Comparison of ENCODE assay signal across 1 cellular context in genomic region chr21:33491373-33492102, GRCh38.
TF ChIP-seq lines count a peak whose summit lies in the region.

DNAJC28 (minus strand) TSS chr21:33491716; CDS start chr21:33489393, 2,323 bp downstream.

TF ChIP-seq in K562, 482 proteins besides CTCF, POLR2A, EP300 and RAD21 (continued from another document and continues in another):
- TF ChIP-seq ZNF609 (CRISPR knock-in tag; IDR thresholded peaks at IDR 0.05; ENCODE audit: borderline replicate concordance) (no peak), MAFG (tag; conservative IDR thresholded peaks at IDR 0.05) (no peak), FOXM1 (IDR thresholded peaks at IDR 0.05; ENCODE audit: low read depth) (peak; percentile 50; the same call in 1 of the 2 replicates), FOXM1 (CRISPR knock-in tag; IDR thresholded peaks at IDR 0.05; ENCODE audit: low read depth) (no peak), E2F1 (CRISPR knock-in tag; IDR thresholded peaks at IDR 0.05) (no peak), THAP12 (CRISPR knock-in tag; IDR thresholded peaks at IDR 0.05) (0 out of 2 replicates have a peak, but pooled peaks have one; percentile 8), NFATC3 (IDR thresholded peaks at IDR 0.05) (no peak), YY1 (IDR thresholded peaks at IDR 0.05; ENCODE audit: borderline replicate concordance in 1 of 3, control insufficient read depth in 1 of 3, extremely low read depth in 1 of 3, insufficient read depth in 3 of 3, insufficient read length in 1 of 3, insufficient replicate concordance in 2 of 3, low read depth in 1 of 3, low read length in 2 of 3) (peak in 2 of 3 experiments; percentile 37 to 43), FOXP4 (CRISPR knock-in tag; IDR thresholded peaks at IDR 0.05; ENCODE audit: borderline replicate concordance) (0 out of 2 replicates have a peak, but pooled peaks have one; percentile 67), CBX3 (IDR thresholded peaks at IDR 0.05; ENCODE audit: borderline replicate concordance in 1 of 2, low read length in 2 of 2) (0 out of 3 replicates have a peak, but pooled peaks of 1 of the 2 experiments have one; percentile 33), MTA3 (IDR thresholded peaks at IDR 0.05; ENCODE audit: borderline replicate concordance) (peak; percentile 80; the same call in 1 of the 2 replicates), BRF1 (IDR thresholded peaks at IDR 0.05; ENCODE audit: borderline replicate concordance, extremely low read depth, insufficient read length) (no peak), SMAD2 (IDR thresholded peaks at IDR 0.05; ENCODE audit: low read depth, low read length) (no peak), ZFX (CRISPR knock-in tag; IDR thresholded peaks at IDR 0.05) (peak; percentile 63), ZNF274 (IDR thresholded peaks at IDR 0.05; ENCODE audit: borderline replicate concordance, low read depth, low read length) (no peak), ATF7 (IDR thresholded peaks at IDR 0.05) (peak; percentile 100), ZSCAN32 (CRISPR knock-in tag; IDR thresholded peaks at IDR 0.05) (0 out of 2 replicates have a peak, but pooled peaks have one; percentile 26), ELF1 (tag; IDR thresholded peaks at IDR 0.05) (peak; percentile 61; the same call in 1 of the 2 replicates), LCOR (CRISPR knock-in tag; IDR thresholded peaks at IDR 0.05) (0 out of 2 replicates have a peak, but pooled peaks have one; percentile 83), JUND (IDR thresholded peaks at IDR 0.05; ENCODE audit: borderline replicate concordance, low read depth, low read length) (peak; percentile 86), JUND (tag; IDR thresholded peaks at IDR 0.05; ENCODE audit: borderline replicate concordance, low read depth, low read length) (no peak; the same call in 2 of the 3 replicates), ZNF551 (CRISPR knock-in tag; IDR thresholded peaks at IDR 0.05) (no peak), TCF3 (CRISPR knock-in tag; IDR thresholded peaks at IDR 0.05) (no peak; the same call in 1 of the 2 replicates), MITF (IDR thresholded peaks at IDR 0.05) (no peak), PCBP2 (IDR thresholded peaks at IDR 0.05; ENCODE audit: low read depth, low read length, poor library complexity, severe bottlenecking) (no peak), SUPT5H (IDR thresholded peaks at IDR 0.05) (peak; percentile 91), UBTF (IDR thresholded peaks at IDR 0.05; ENCODE audit: borderline replicate concordance in 1 of 2, low read depth in 2 of 2, low read length in 2 of 2) (no peak), SAP30 (IDR thresholded peaks at IDR 0.05; ENCODE audit: borderline replicate concordance, insufficient read depth, low read depth, low read length, poor library complexity, severe bottlenecking) (peak; percentile 92), MAX (CRISPR knock-in tag; IDR thresholded peaks at IDR 0.05) (peak; percentile 72), SMARCA5 (IDR thresholded peaks at IDR 0.05) (no peak), GTF3C2 (IDR thresholded peaks at IDR 0.05; ENCODE audit: borderline replicate concordance, extremely low read depth, insufficient read length) (no peak), SIN3A (IDR thresholded peaks at IDR 0.05; ENCODE audit: borderline replicate concordance in 2 of 2, control insufficient read depth in 1 of 2, low read depth in 2 of 2, low read length in 2 of 2) (peak; percentile 96 to 100), POU5F1 (IDR thresholded peaks at IDR 0.05; ENCODE audit: borderline replicate concordance, low read depth, low read length, partially characterized antibody) (no peak), MYBL2 (IDR thresholded peaks at IDR 0.05; ENCODE audit: low read depth) (no peak), MYBL2 (CRISPR knock-in tag; IDR thresholded peaks at IDR 0.05; ENCODE audit: borderline replicate concordance) (no peak), E4F1 (CRISPR knock-in tag; IDR thresholded peaks at IDR 0.05; ENCODE audit: borderline replicate concordance) (no peak), RBM14 (IDR thresholded peaks at IDR 0.05; ENCODE audit: borderline replicate concordance, insufficient read depth, low read depth, low read length) (no peak)
